12 cellular contexts compared by ENCODE assay signal in genomic region chr21:33848252-33848953, GRCh38.
DNase-seq lines count a peak whose midpoint lies in the region; ATAC-seq, FAIRE-seq and TF ChIP-seq lines count a peak whose summit lies in the region.
"Had no signal": no experiment of that assay in that cellular context is flagged by ENCODE, and none has a peak within 500 bp of the region (broad histone marks: within the 10 kb centered on the region; RNA-seq: fewer than 3 reads in every experiment).

No MANE protein-coding gene starts in this region.

- CTCF ChIA-PET in HEK293 (lab: Yijun Ruan, JAX), result interaction anchor here (0.7 to 1.7 kb wide), 2 partner anchors 64 to 213 kb away, joined by 3 to 10 read pairs; no protein-coding TSS in a partner anchor
- CTCF ChIA-PET in CD4-positive, alpha-beta memory T cell (lab: Charles Lee; ENCODE audit: partially characterized antibody), result no interaction called here

- POLR2A ChIA-PET in HEK293 (lab: Yijun Ruan, JAX), result interaction anchor here (0.6 kb wide), 1 partner anchor 22 kb away, joined by 3 read pairs; no protein-coding TSS in a partner anchor
- POLR2A ChIA-PET in CD4-positive, alpha-beta memory T cell (lab: Charles Lee; ENCODE audit: partially characterized antibody), result no interaction called here

- no peak for ATAC-seq in HG03097 (IDR thresholded peaks at IDR 0.05; ENCODE audit: low FRiP score, unreplicated experiment)
- no peak for ATAC-seq in GM18498 (IDR thresholded peaks at IDR 0.05; ENCODE audit: unreplicated experiment)

- H3K36me3 ChIP-seq in HEK293 (ENCODE audit: control insufficient read depth in 2 of 2, insufficient read depth in 1 of 2, low read length in 2 of 2) (no peaks in the 10 kb centered on the region), bronchial epithelial cell (ENCODE audit: control insufficient read depth, insufficient read depth, low read length) (no peaks in the 10 kb centered on the region)
- H3K36me3 ChIP-seq in CD4-positive, alpha-beta memory T cell (ENCODE audit: insufficient read depth, low read length), result no peaks in the 10 kb centered on the region
- H3K36me3 ChIP-seq: tibial artery had no signal

- no peaks in the 10 kb centered on the region for H3K36me3 Mint-ChIP-seq in CD4-positive, alpha-beta memory T cell

- no peak overlapping the region for H3K4me3 Mint-ChIP-seq in CD4-positive, alpha-beta memory T cell
- H3K4me3 Mint-ChIP-seq: activated naive CD8-positive, alpha-beta T cell; T-helper 1 cell treated with Interleukin-12 subunit alpha and Interleukin-12 subunit beta and Interleukin-4 antibody, amounts not matched to agents 30 μg/mL and 1 μg/mL, for 36 hours had no signal

- peaks cover 0 to 8% of the 10 kb centered on the region in 2 donors for H3K27me3 Mint-ChIP-seq in CD4-positive, alpha-beta memory T cell
- H3K27me3 Mint-ChIP-seq: activated naive CD8-positive, alpha-beta T cell had no signal

- H3K9me3 ChIP-seq in HEK293 (ENCODE audit: control insufficient read depth, insufficient read depth, low read depth, low read length), result no peaks in the 10 kb centered on the region
- no peaks in the 10 kb centered on the region for H3K9me3 ChIP-seq in CD4-positive, alpha-beta memory T cell (ENCODE audit: control insufficient read depth in 1 of 2, low read length in 2 of 2)
- H3K9me3 ChIP-seq: tibial artery had no signal

- no peak overlapping the region for H3K27ac ChIP-seq in HEK293 (ENCODE audit: extremely low read depth, low read depth, low read length)
- no peak overlapping the region for H3K27ac ChIP-seq in CD4-positive, alpha-beta memory T cell (ENCODE audit: low read depth, low read length)
- no peak overlapping the region for H3K27ac ChIP-seq in coronary artery
- H3K27ac ChIP-seq: tibial artery had no signal

- no peaks in the 10 kb centered on the region for H3K27me3 ChIP-seq in bronchial epithelial cell (ENCODE audit: control insufficient read depth, insufficient read depth, low read length)
- no peaks in the 10 kb centered on the region for H3K27me3 ChIP-seq in CD4-positive, alpha-beta memory T cell (ENCODE audit: insufficient read depth, low read length)
- H3K27me3 ChIP-seq: tibial artery had no signal

- peaks cover 0 to 13% (median 5%) of the 10 kb centered on the region in 8 donors for H3K9me3 Mint-ChIP-seq in CD4-positive, alpha-beta memory T cell
- H3K9me3 Mint-ChIP-seq: T-helper 1 cell treated with Interleukin-12 subunit alpha and Interleukin-12 subunit beta and Interleukin-4 antibody, amounts not matched to agents 30 μg/mL and 1 μg/mL, for 36 hours had no signal

- peak; percentile 91 for FAIRE-seq in bronchial epithelial cell (lab: Jason Lieb, UNC)

- TF ChIP-seq CTCF in HEK293 (tag by site-specific recombination; IDR thresholded peaks at IDR 0.05) (no peak), bronchial epithelial cell (IDR thresholded peaks at IDR 0.05; ENCODE audit: insufficient read depth, low read length, severe bottlenecking) (no peak), coronary artery (IDR thresholded peaks at IDR 0.05) (no peak)

- H3K4me3 ChIP-seq in HEK293 (ENCODE audit: low read depth, low read length), result no peak overlapping the region
- no peak overlapping the region for H3K4me3 ChIP-seq in bronchial epithelial cell (ENCODE audit: low read depth, low read length)
- H3K4me3 ChIP-seq in CD4-positive, alpha-beta memory T cell (ENCODE audit: low read length in 2 of 2), result no peak overlapping the region
- H3K4me3 ChIP-seq in coronary artery, result no peak overlapping the region
- H3K4me3 ChIP-seq: tibial artery had no signal

- no peaks in the 10 kb centered on the region for H3K4me1 Mint-ChIP-seq in CD4-positive, alpha-beta memory T cell

- H3K27ac Mint-ChIP-seq in CD4-positive, alpha-beta memory T cell, result no peak overlapping the region
- H3K27ac Mint-ChIP-seq: activated naive CD8-positive, alpha-beta T cell; T-helper 1 cell treated with Interleukin-12 subunit alpha and Interleukin-12 subunit beta and Interleukin-4 antibody, amounts not matched to agents 30 μg/mL and 1 μg/mL, for 36 hours had no signal

- intact Hi-C loops in posterior vena cava (cut with DNase I), result no loop called here
- intact Hi-C loops in CD4-positive, alpha-beta memory T cell (cut with micrococcal nuclease), result no loop called here

- peaks cover 4% of the 10 kb centered on the region; the same call in 1 of the 2 replicates for H3K4me1 ChIP-seq in HEK293 (ENCODE audit: control insufficient read depth, insufficient read depth, low read length)
- no peaks in the 10 kb centered on the region for H3K4me1 ChIP-seq in CD4-positive, alpha-beta memory T cell (ENCODE audit: insufficient read depth, low read length)

- DNase-seq in NCI-H2196 (lab: John Stamatoyannopoulos, UW; ENCODE audit: unreplicated experiment) (peak; percentile 43), bronchial epithelial cell (ENCODE audit: low read depth) (peak; percentile 78), posterior vena cava (ENCODE audit: low spot score) (peak; percentile 55), coronary artery (ENCODE audit: low spot score) (no peak)
- DNase-seq in CD4-positive, alpha-beta memory T cell, result no peak
- DNase-seq: NCI-H2171 treated with DMSO at 0.1 percent for 48 hours, tibial artery had no signal

TF ChIP-seq in HEK293, 187 proteins besides CTCF, POLR2A, EP300 and RAD21 (continues in another document):
- no peak for TF ChIP-seq ZNF776 (tag by site-specific recombination; IDR thresholded peaks at IDR 0.05; ENCODE audit: borderline replicate concordance)
- no peak for TF ChIP-seq ZNF416 (tag by site-specific recombination; IDR thresholded peaks at IDR 0.05)
- no peak for TF ChIP-seq ZNF645 (tag by site-specific recombination; IDR thresholded peaks at IDR 0.05)
- no peak for TF ChIP-seq AEBP2 (tag by site-specific recombination; IDR thresholded peaks at IDR 0.05; ENCODE audit: borderline replicate concordance)
- TF ChIP-seq ZBTB8A (tag by site-specific recombination; IDR thresholded peaks at IDR 0.05), result no peak
- no peak for TF ChIP-seq TCF7L2 (IDR thresholded peaks at IDR 0.05; ENCODE audit: borderline replicate concordance, low read depth, low read length)
- no peak for TF ChIP-seq YY1 (tag by site-specific recombination; IDR thresholded peaks at IDR 0.05)
- TF ChIP-seq KLF10 (tag by site-specific recombination; IDR thresholded peaks at IDR 0.05), result 0 out of 2 replicates have a peak, but pooled peaks have one; percentile 24
- no peak for TF ChIP-seq ZNF423 (tag by site-specific recombination; IDR thresholded peaks at IDR 0.05)
- no peak for TF ChIP-seq SETDB1 (IDR thresholded peaks at IDR 0.05; ENCODE audit: insufficient read length, low read length)
- TF ChIP-seq EGR2 (tag by site-specific recombination; IDR thresholded peaks at IDR 0.05; ENCODE audit: low read depth), result peak; percentile 98
- TF ChIP-seq ZFP37 (tag by site-specific recombination; IDR thresholded peaks at IDR 0.05), result no peak
- TF ChIP-seq WT1 (tag by site-specific recombination; IDR thresholded peaks at IDR 0.05), result peak; percentile 85
- 0 out of 2 replicates have a peak, but pooled peaks have one; percentile 25 for TF ChIP-seq OSR2 (tag by site-specific recombination; IDR thresholded peaks at IDR 0.05)
- TF ChIP-seq HOXA7 (CRISPR knock-in tag; IDR thresholded peaks at IDR 0.05; ENCODE audit: borderline replicate concordance), result no peak
- no peak for TF ChIP-seq ATF2 (tag by site-specific recombination; IDR thresholded peaks at IDR 0.05; ENCODE audit: low read depth)
- TF ChIP-seq ZNF660 (tag by site-specific recombination; IDR thresholded peaks at IDR 0.05), result no peak
- no peak for TF ChIP-seq PRDM1 (tag by site-specific recombination; IDR thresholded peaks at IDR 0.05)
- TF ChIP-seq KLF9 (tag by site-specific recombination; IDR thresholded peaks at IDR 0.05; ENCODE audit: low read depth), result no peak
- peak; percentile 60; the same call in 1 of the 2 replicates for TF ChIP-seq ZNF184 (tag by site-specific recombination; IDR thresholded peaks at IDR 0.05)
- no peak for TF ChIP-seq ZIC2 (tag by site-specific recombination; IDR thresholded peaks at IDR 0.05)
- TF ChIP-seq HOXC10 (CRISPR knock-in tag; IDR thresholded peaks at IDR 0.05), result no peak
- no peak for TF ChIP-seq ZNF146 (tag by site-specific recombination; IDR thresholded peaks at IDR 0.05)
- no peak for TF ChIP-seq ZNF426 (tag by site-specific recombination; IDR thresholded peaks at IDR 0.05)
- no peak for TF ChIP-seq ZNF24 (tag by site-specific recombination; IDR thresholded peaks at IDR 0.05)

Comparison
In these comparisons a context has a peak if more than half of its experiments do, and no peak if none do; other contexts are left out.
1. DNase-seq: peak in NCI-H2196 (single experiment), bronchial epithelial cell (single experiment) and posterior vena cava (single experiment); none in CD4-positive, alpha-beta memory T cell (0 of 5) and coronary artery (single experiment).